8 cellular contexts compared by ENCODE assay signal in the genomic region with DNA sequence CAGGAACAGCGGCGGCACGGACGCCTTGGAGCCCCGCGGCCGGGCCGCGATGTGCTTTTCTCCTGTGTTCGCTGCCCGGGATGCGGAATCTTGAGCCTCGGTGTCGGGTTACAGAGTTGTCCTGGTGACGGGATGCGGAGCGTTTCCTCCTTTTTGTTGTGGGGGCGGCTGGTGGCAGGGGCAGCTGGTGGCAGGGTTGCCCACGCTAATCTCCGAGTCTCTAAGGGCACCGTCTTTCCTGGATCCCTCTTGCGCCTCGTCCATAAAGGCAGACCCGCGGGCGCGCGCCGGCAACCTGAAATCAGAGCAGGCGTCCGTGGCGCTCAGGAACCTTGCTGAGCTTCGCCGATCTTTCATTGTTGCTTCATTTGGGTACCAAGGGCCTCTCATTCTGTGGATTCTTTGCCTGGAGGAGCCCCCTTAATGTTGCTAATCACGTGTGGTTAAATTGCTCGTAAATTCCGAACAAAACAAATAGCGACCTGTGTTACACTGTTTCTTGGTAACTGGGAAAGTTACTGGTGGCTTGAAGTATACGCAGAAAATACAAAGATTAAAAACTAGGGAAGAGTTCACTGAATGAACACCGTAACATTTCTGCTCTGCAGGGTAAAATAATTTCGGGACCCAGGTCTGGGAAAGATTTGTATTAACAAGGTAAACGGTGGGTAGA. TPM values are rescaled to one million over a fixed set of nuclear protein-coding genes. Genes with fewer than 3 reads are reported as not detected.
DNase-seq lines count a peak whose midpoint lies in the region; ATAC-seq and TF ChIP-seq lines count a peak whose summit lies in the region.

No MANE protein-coding gene starts in this region.

- H3K27me3 Mint-ChIP-seq in activated CD4-positive, alpha-beta T cell treated with anti-CD3 and anti-CD28 coated beads, Interleukin-2, amount 10 ng/mL, durations not matched to agents 24 days and 14 days = peaks cover 65% of the 10 kb centered on the region
- peaks cover 61% of the 10 kb centered on the region for H3K27me3 Mint-ChIP-seq in dendritic cell treated with granulocyte-macrophage colony-stimulating factor and Interleukin-4, amounts not matched to agents 40 ng/mL and 50 ng/mL, for 4 days

- peak overlapping the region; percentile 55 for H3K27ac Mint-ChIP-seq in activated CD4-positive, alpha-beta T cell treated with anti-CD3 and anti-CD28 coated beads, Interleukin-2, amount 10 ng/mL, durations not matched to agents 24 days and 14 days
- no peak overlapping the region for H3K27ac Mint-ChIP-seq in dendritic cell treated with granulocyte-macrophage colony-stimulating factor and Interleukin-4, amounts not matched to agents 40 ng/mL and 50 ng/mL, for 4 days

- peak overlapping the region; percentile 84 for H3K4me3 Mint-ChIP-seq in activated CD4-positive, alpha-beta T cell treated with anti-CD3 and anti-CD28 coated beads, Interleukin-2, amount 10 ng/mL, durations not matched to agents 24 days and 14 days
- H3K4me3 Mint-ChIP-seq in dendritic cell treated with granulocyte-macrophage colony-stimulating factor and Interleukin-4, amounts not matched to agents 40 ng/mL and 50 ng/mL, for 4 days = peak overlapping the region; percentile 76

- intact Hi-C loops in activated CD4-positive, alpha-beta T cell treated with anti-CD3 and anti-CD28 coated beads, Interleukin-2, amount 10 ng/mL, durations not matched to agents 24 days and 14 days (cut with micrococcal nuclease) = loop anchor here (5.0 to 10.0 kb wide), 3 partner anchors 34 to 443 kb away; a partner anchor contains a TSS
- intact Hi-C loops in dendritic cell treated with granulocyte-macrophage colony-stimulating factor and Interleukin-4, amounts not matched to agents 40 ng/mL and 50 ng/mL, for 4 days (cut with micrococcal nuclease) = loop anchor here (2.0 kb wide), 1 partner anchor 211 kb away; no protein-coding TSS in a partner anchor

- POLR2A ChIA-PET in HEK293T (lab: Yijun Ruan, JAX) = interaction anchor here (0.6 to 3.6 kb wide), 18 partner anchors 16 to 437 kb away, joined by 3 to 27 read pairs (median 4); a partner anchor contains a TSS

- H3K9me3 Mint-ChIP-seq in activated CD4-positive, alpha-beta T cell treated with anti-CD3 and anti-CD28 coated beads, Interleukin-2, amount 10 ng/mL, durations not matched to agents 24 days and 14 days = no peaks in the 10 kb centered on the region
- H3K9me3 Mint-ChIP-seq in dendritic cell treated with granulocyte-macrophage colony-stimulating factor and Interleukin-4, amounts not matched to agents 40 ng/mL and 50 ng/mL, for 4 days = no peaks in the 10 kb centered on the region

- CTCF ChIA-PET in HEK293T (lab: Yijun Ruan, JAX) = interaction anchor here (1.1 kb wide), 1 partner anchor 212 kb away, joined by 5 read pairs; no protein-coding TSS in a partner anchor

- peak; percentile 50 for ATAC-seq in left lobe of liver
- ATAC-seq in HG03565 (IDR thresholded peaks at IDR 0.05; ENCODE audit: unreplicated experiment) = no peak

- peak; percentile 84 for DNase-seq in DMS 273 treated with DMSO at 0.1 percent for 48 hours (lab: John Stamatoyannopoulos, UW)
- DNase-seq in HEK293T (ENCODE audit: extremely low spot score) = no peak
- DNase-seq in NCI-H2081 treated with DMSO at 0.1 percent for 48 hours (lab: John Stamatoyannopoulos, UW) = peak; percentile 73
- peak; percentile 75 for DNase-seq in activated CD4-positive, alpha-beta T cell treated with anti-CD3 and anti-CD28 coated beads, Interleukin-2, amount 10 ng/mL, durations not matched to agents 24 days and 14 days
- peak; percentile 53 for DNase-seq in left lobe of liver (ENCODE audit: low spot score)
- DNase-seq in stimulated activated CD4-positive, alpha-beta T cell treated with anti-CD3 and anti-CD28 coated beads, Interleukin-4, amount 100 ng/mL, for 1 hour = peak; percentile 32

- peaks cover 15% of the 10 kb centered on the region for H3K4me1 Mint-ChIP-seq in activated CD4-positive, alpha-beta T cell treated with anti-CD3 and anti-CD28 coated beads, Interleukin-2, amount 10 ng/mL, durations not matched to agents 24 days and 14 days
- peaks cover 20% of the 10 kb centered on the region for H3K4me1 Mint-ChIP-seq in dendritic cell treated with granulocyte-macrophage colony-stimulating factor and Interleukin-4, amounts not matched to agents 40 ng/mL and 50 ng/mL, for 4 days (ENCODE audit: low read depth)

- no peaks in the 10 kb centered on the region for H3K36me3 Mint-ChIP-seq in activated CD4-positive, alpha-beta T cell treated with anti-CD3 and anti-CD28 coated beads, Interleukin-2, amount 10 ng/mL, durations not matched to agents 24 days and 14 days (ENCODE audit: low read depth)
- H3K36me3 Mint-ChIP-seq in dendritic cell treated with granulocyte-macrophage colony-stimulating factor and Interleukin-4, amounts not matched to agents 40 ng/mL and 50 ng/mL, for 4 days (ENCODE audit: low read depth) = peaks cover 22% of the 10 kb centered on the region

TF ChIP-seq in HEK293T, 16 proteins besides CTCF, POLR2A, EP300 and RAD21:
- TF ChIP-seq L3MBTL2 (conservative IDR thresholded peaks at IDR 0.05) = peak; percentile 76
- no peak for TF ChIP-seq ELF4 (IDR thresholded peaks at IDR 0.05)

RNA-seq across cellular contexts. Expression of a gene that starts 0.8 kb away (rescaled TPM):
- 0.62 and 0.82 TPM in 2 replicates for total RNA-seq in activated CD4-positive, alpha-beta T cell treated with anti-CD3 and anti-CD28 coated beads, Interleukin-2, amount 10 ng/mL, durations not matched to agents 24 days and 14 days
- total RNA-seq in left lobe of liver = 7.5 TPM
